1 cellular context compared by ENCODE assay signal in genomic region chr2:218568190-218569037, GRCh38.
TF ChIP-seq lines count a peak whose summit lies in the region.

Gene CNOT9 (plus strand): TSS chr2:218568839. CDS start chr2:218568955, 116 bp downstream.
Gene USP37 (minus strand): TSS chr2:218568351. CDS start chr2:218558653, 9,698 bp downstream.

TF ChIP-seq in HepG2, 621 proteins besides CTCF, POLR2A, EP300 and RAD21 (continued from another document and continues in another):
- TF ChIP-seq ZBTB40 (IDR thresholded peaks at IDR 0.05), result no peak
- TF ChIP-seq ZBTB40 (CRISPR knock-in tag; IDR thresholded peaks at IDR 0.05), result peak; percentile 92
- peak; percentile 100 for TF ChIP-seq ZNF878 (CRISPR knock-in tag; IDR thresholded peaks at IDR 0.05)
- no peak; the same call in 1 of the 2 replicates for TF ChIP-seq SAFB2 (CRISPR knock-in tag; IDR thresholded peaks at IDR 0.05; ENCODE audit: borderline replicate concordance, low read depth)
- 0 out of 2 replicates have a peak, but pooled peaks have one; percentile 56 for TF ChIP-seq ZNF629 (CRISPR knock-in tag; conservative IDR thresholded peaks at IDR 0.05)
- peak; percentile 78; the same call in 1 of the 2 replicates for TF ChIP-seq ATF6 (CRISPR knock-in tag; conservative IDR thresholded peaks at IDR 0.05)
- TF ChIP-seq MXD4 (CRISPR knock-in tag; IDR thresholded peaks at IDR 0.05), result peak; percentile 87; the same call in 1 of the 2 replicates
- TF ChIP-seq ZNF580 (CRISPR knock-in tag; IDR thresholded peaks at IDR 0.05; ENCODE audit: borderline replicate concordance, low read depth), result peak; percentile 96; the same call in 1 of the 2 replicates
- TF ChIP-seq ELF1 (CRISPR knock-in tag; IDR thresholded peaks at IDR 0.05), result peak; percentile 75
- peak; percentile 75 for TF ChIP-seq HDAC1 (CRISPR knock-in tag; IDR thresholded peaks at IDR 0.05)
- TF ChIP-seq LRRFIP1 (CRISPR knock-in tag; conservative IDR thresholded peaks at IDR 0.05), result no peak
- TF ChIP-seq PAX8 (CRISPR knock-in tag; IDR thresholded peaks at IDR 0.05; ENCODE audit: borderline replicate concordance), result no peak; the same call in 1 of the 2 replicates
- TF ChIP-seq KLF12 (CRISPR knock-in tag; IDR thresholded peaks at IDR 0.05; ENCODE audit: borderline replicate concordance), result peak; percentile 91
- TF ChIP-seq ZSCAN9 (CRISPR knock-in tag; IDR thresholded peaks at IDR 0.05; ENCODE audit: borderline replicate concordance), result peak; percentile 90; the same call in 1 of the 2 replicates
- peak; percentile 66 for TF ChIP-seq NCOA2 (CRISPR knock-in tag; IDR thresholded peaks at IDR 0.05)
- TF ChIP-seq KMT2A (CRISPR knock-in tag; IDR thresholded peaks at IDR 0.05), result peak; percentile 92
- 0 out of 2 replicates have a peak, but pooled peaks have one; percentile 25 for TF ChIP-seq ZFYVE20 (CRISPR knock-in tag; IDR thresholded peaks at IDR 0.05; ENCODE audit: borderline replicate concordance, low read depth)
- TF ChIP-seq ZNF572 (CRISPR knock-in tag; IDR thresholded peaks at IDR 0.05), result peak; percentile 93; the same call in 1 of the 2 replicates
- peak; percentile 99 for TF ChIP-seq ZNF879 (CRISPR knock-in tag; IDR thresholded peaks at IDR 0.05)
- 0 out of 2 replicates have a peak, but pooled peaks have one; percentile 72 for TF ChIP-seq POGK (CRISPR knock-in tag; conservative IDR thresholded peaks at IDR 0.05)
- TF ChIP-seq ETV6 (CRISPR knock-in tag; conservative IDR thresholded peaks at IDR 0.05), result 0 out of 2 replicates have a peak, but pooled peaks have one; percentile 9
- peak; percentile 93; the same call in 1 of the 2 replicates for TF ChIP-seq ZNF33A (CRISPR knock-in tag; IDR thresholded peaks at IDR 0.05; ENCODE audit: borderline replicate concordance)
- peak; percentile 93 for TF ChIP-seq ZNF598 (CRISPR knock-in tag; IDR thresholded peaks at IDR 0.05; ENCODE audit: borderline replicate concordance)
- TF ChIP-seq PCBP1 (IDR thresholded peaks at IDR 0.05; ENCODE audit: borderline replicate concordance, low read depth, low read length), result peak; percentile 92
- TF ChIP-seq RARA (CRISPR knock-in tag; IDR thresholded peaks at IDR 0.05), result peak; percentile 42; the same call in 1 of the 2 replicates
- peak; percentile 69; the same call in 1 of the 2 replicates for TF ChIP-seq AHDC1 (CRISPR knock-in tag; IDR thresholded peaks at IDR 0.05; ENCODE audit: borderline replicate concordance)
- TF ChIP-seq CBFB (CRISPR knock-in tag; IDR thresholded peaks at IDR 0.05), result peak; percentile 88
- peak; percentile 76 for TF ChIP-seq JUN (CRISPR knock-in tag; IDR thresholded peaks at IDR 0.05)
- no peak for TF ChIP-seq CC2D1A (CRISPR knock-in tag; IDR thresholded peaks at IDR 0.05)
- peak; percentile 98; the same call in 1 of the 2 replicates for TF ChIP-seq ZBTB20 (CRISPR knock-in tag; IDR thresholded peaks at IDR 0.05; ENCODE audit: borderline replicate concordance, low read depth)
- peak; percentile 99; the same call in 1 of the 2 replicates for TF ChIP-seq CENPBD1 (CRISPR knock-in tag; IDR thresholded peaks at IDR 0.05; ENCODE audit: borderline replicate concordance, low read depth)
- TF ChIP-seq ZC3H13 (CRISPR knock-in tag; IDR thresholded peaks at IDR 0.05), result peak; percentile 89; the same call in 1 of the 2 replicates
